Comparison of ENCODE assay signal across 8 cellular contexts in genomic region chr17:75633484-75634375, GRCh38. TPM values are rescaled to one million over a fixed set of nuclear protein-coding genes. Genes with fewer than 3 reads are reported as not detected.
DNase-seq lines count a peak whose midpoint lies in the region; ATAC-seq, FAIRE-seq and TF ChIP-seq lines count a peak whose summit lies in the region.

No MANE protein-coding gene starts in this region.

- CTCF ChIA-PET in A549 (lab: Yijun Ruan, JAX): interaction anchor here (0.6 to 51.3 kb wide), 66 partner anchors 1 to 372 kb away, joined by 3 to 2254 read pairs (median 5); partner anchors contain the start of genes GALK1, GGA3, ITGB4 and LLGL2

- H3K4me2 ChIP-seq in A549 (peak overlapping the region; percentile 64), GM23248 (ENCODE audit: unreplicated experiment) (peak overlapping the region; percentile 60)

- H3K36me3 ChIP-seq in GM23248 (ENCODE audit: low read depth): no peaks in the 10 kb centered on the region

- H3F3A ChIP-seq in GM23248 (ENCODE audit: insufficient read depth): 0 out of 2 replicates have a peak, but pooled peaks cover 4% of the 10 kb centered on the region

- 27% methylated on average over 26 of the region's 28 CpGs for WGBS in A549 (ENCODE audit: missing lambda C conversion rate)
- 7 to 8% methylated on average over 27 to 28 of the region's 28 CpGs for WGBS in GM23248 (ENCODE audit: low coverage in 1 of 2, low lambda C conversion rate in 2 of 2, missing lambda C conversion rate in 2 of 2), 2 experiments

- H2AFZ ChIP-seq in GM23248: peak overlapping the region; percentile 61

- in situ Hi-C loops in GM23248 (cut with MboI): no loop called here

- H3K4me3 ChIP-seq in A549 (no peak overlapping the region), GM23248 (no peak overlapping the region)

- no peaks in the 10 kb centered on the region for H3K9me3 ChIP-seq in A549
- H3K9me3 ChIP-seq in GM23248 (ENCODE audit: low read depth): no peaks in the 10 kb centered on the region

- DNase-seq in A549 (ENCODE audit: low read depth in 1 of 2, low spot score in 1 of 2): peak; percentile 90 to 98
- DNase-seq in GM23248: peak; percentile 96
- DNase-seq in NCI-H2196 treated with DMSO at 0.1 percent for 48 hours (lab: John Stamatoyannopoulos, UW; ENCODE audit: unreplicated experiment): peak; percentile 80
- peak; percentile 33 to 36 for DNase-seq in activated CD4-positive, alpha-beta T cell treated with anti-CD3 and anti-CD28 coated beads for 24 hours (ENCODE audit: low read depth in 2 of 2)
- DNase-seq in dermis microvascular lymphatic vessel endothelial cell (ENCODE audit: low read depth in 2 of 2): peak; percentile 65 to 88
- DNase-seq in left kidney (ENCODE audit: low read depth, low spot score): peak; percentile 99
- peak; percentile 50 to 67 for DNase-seq in stimulated activated CD4-positive, alpha-beta T cell treated with anti-CD3 and anti-CD28 coated beads, Interleukin-2, amount 100 ng/mL, for 24 hours
- no peak for DNase-seq in NK-92 (lab: John Stamatoyannopoulos, UW; ENCODE audit: unreplicated experiment)

- peak; percentile 57 to 58 for TF ChIP-seq RAD21 in A549 (conservative IDR thresholded peaks at IDR 0.05 in 1 of 2, IDR thresholded peaks at IDR 0.05 in 1 of 2)

- TF ChIP-seq CTCF in A549 (IDR thresholded peaks at IDR 0.05): peak; percentile 71

- ATAC-seq in A549: peak; percentile 70 to 83

- peak overlapping the region; percentile 53 for H3K9ac ChIP-seq in GM23248

- H3K27me3 ChIP-seq in GM23248 (replicated peaks; ENCODE audit: insufficient read depth): no peaks in the 10 kb centered on the region

- H3K27ac ChIP-seq in A549 (peak overlapping the region; percentile 56 to 86), GM23248 (peak overlapping the region; percentile 73)

- POLR2A ChIA-PET in A549 (lab: Yijun Ruan, JAX): interaction anchor here (0.6 to 2.0 kb wide), 9 partner anchors 9 to 146 kb away, joined by 3 to 7 read pairs (median 4); partner anchors contain the start of genes RECQL5 and SAP30BP

- TF ChIP-seq EP300 in A549 (IDR thresholded peaks at IDR 0.05): no peak

- H4K20me1 ChIP-seq in GM23248 (ENCODE audit: insufficient read depth): no peaks in the 10 kb centered on the region

- TF ChIP-seq POLR2A in A549 (IDR thresholded peaks at IDR 0.05; ENCODE audit: low read length): no peak

- no peaks in the 10 kb centered on the region for H3K9me2 ChIP-seq in GM23248 (ENCODE audit: insufficient read depth)

- H3K79me2 ChIP-seq in GM23248 (ENCODE audit: insufficient read depth): no peaks in the 10 kb centered on the region

- H3K4me1 ChIP-seq in A549 (peaks cover 19% of the 10 kb centered on the region), GM23248 (ENCODE audit: insufficient read depth) (peaks cover 13% of the 10 kb centered on the region)

- FAIRE-seq in A549 (lab: Jason Lieb, UNC): peak; percentile 84

TF ChIP-seq in A549, 52 proteins besides CTCF, POLR2A, EP300 and RAD21:
- TF ChIP-seq ZSCAN20 (CRISPR knock-in tag; IDR thresholded peaks at IDR 0.05): no peak
- peak in 1 of 2 experiments; percentile 13; a peak in 1 of 5 replicates for TF ChIP-seq JUN (IDR thresholded peaks at IDR 0.05)
- TF ChIP-seq EHMT2 (IDR thresholded peaks at IDR 0.05; ENCODE audit: low read depth): no peak
- peak; percentile 22; the same call in 1 of the 2 replicates for TF ChIP-seq MAX (IDR thresholded peaks at IDR 0.05)
- no peak for TF ChIP-seq FOXS1 (CRISPR knock-in tag; IDR thresholded peaks at IDR 0.05)
- TF ChIP-seq RCOR1 (IDR thresholded peaks at IDR 0.05; ENCODE audit: low read depth, low read length): no peak
- peak; percentile 64 for TF ChIP-seq SMC3 (IDR thresholded peaks at IDR 0.05)
- 0 out of 2 replicates have a peak, but pooled peaks have one; percentile 10 for TF ChIP-seq GATA3 (IDR thresholded peaks at IDR 0.05; ENCODE audit: borderline replicate concordance)
- no peak for TF ChIP-seq HES2 (IDR thresholded peaks at IDR 0.05)
- TF ChIP-seq FOSB (CRISPR knock-in tag; IDR thresholded peaks at IDR 0.05): no peak
- TF ChIP-seq ESRRA (IDR thresholded peaks at IDR 0.05; ENCODE audit: borderline replicate concordance, low read length): peak; percentile 70; the same call in 1 of the 2 replicates
- no peak for TF ChIP-seq HOXA7 (CRISPR knock-in tag; IDR thresholded peaks at IDR 0.05)
- no peak for TF ChIP-seq FOSL2 (IDR thresholded peaks at IDR 0.05)
- TF ChIP-seq FOSL2 (CRISPR knock-in tag; IDR thresholded peaks at IDR 0.05): no peak
TF ChIP-seq in A549: peak in this region for 5.

RNA-seq across cellular contexts. Expression of gene SMIM5, which starts 0.5 kb away (rescaled TPM):
- polyA plus RNA-seq in A549 (2011; rRNA removed): 0.25 and 0.30 TPM in 2 replicates
- polyA plus RNA-seq in A549 (2012; cell fraction: cytosol; rRNA removed): 0.10 and 0.25 TPM in 2 replicates
- polyA plus RNA-seq in A549 (2012; cell fraction: nucleus; rRNA removed): 0.86 and 0.97 TPM in 2 replicates
- 0.15 to 0.33 TPM (median 0.20 TPM) in 3 replicates for polyA plus RNA-seq in A549 (2017; fragmentation: RNase III; extraction: RNeasy Plus Mini Kit Qiagen cat#74134 plus additional on column Dnase treatment)
- polyA minus RNA-seq in A549 (2011; rRNA and poly(A)+ RNA removed): 0.19 and 0.21 TPM in 2 replicates
- not detected in 2 replicates for total RNA-seq in GM23248 (2014; rRNA removed; shearing (Covaris generic))
- 0.08 and 0.16 TPM in 2 replicates for polyA plus RNA-seq in GM23248 (2016; fragmentation: Nextera tagmentation; extraction: Ambion mirVana)
- total RNA-seq in dermis microvascular lymphatic vessel endothelial cell: under 0.01 TPM in 1 of 2 replicates, not detected in the other

RNA-seq across cellular contexts. Expression of gene RECQL5, which starts 33.2 kb away (rescaled TPM):
- polyA plus RNA-seq in A549 (2011; rRNA removed) (22.7 and 29.2 TPM in 2 replicates), A549 (2017; fragmentation: RNase III; extraction: RNeasy Plus Mini Kit Qiagen cat#74134 plus additional on column Dnase treatment) (37.3 to 42.5 TPM (median 39.9 TPM) in 3 replicates), GM23248 (2016; fragmentation: Nextera tagmentation; extraction: Ambion mirVana) (14.3 and 20.9 TPM in 2 replicates)
- 17.7 and 21.4 TPM in 2 replicates for polyA plus RNA-seq in A549 (2012; cell fraction: cytosol; rRNA removed)
- polyA plus RNA-seq in A549 (2012; cell fraction: nucleus; rRNA removed): 159 and 161 TPM in 2 replicates
- polyA minus RNA-seq in A549 (2011; rRNA and poly(A)+ RNA removed): 48.5 and 52.7 TPM in 2 replicates
- 12.8 and 21.4 TPM in 2 replicates for total RNA-seq in GM23248 (2014; rRNA removed; shearing (Covaris generic))
- total RNA-seq in dermis microvascular lymphatic vessel endothelial cell: 11.2 and 11.5 TPM in 2 replicates

RNA-seq across cellular contexts. Expression of gene SAP30BP, which starts 33.4 kb away (rescaled TPM):
- polyA plus RNA-seq in A549 (2011; rRNA removed) (76.3 and 103 TPM in 2 replicates), A549 (2017; fragmentation: RNase III; extraction: RNeasy Plus Mini Kit Qiagen cat#74134 plus additional on column Dnase treatment) (125 to 139 TPM (median 136 TPM) in 3 replicates), GM23248 (2016; fragmentation: Nextera tagmentation; extraction: Ambion mirVana) (93.1 and 99.1 TPM in 2 replicates)
- 97.6 and 108 TPM in 2 replicates for polyA plus RNA-seq in A549 (2012; cell fraction: cytosol; rRNA removed)
- 186 and 190 TPM in 2 replicates for polyA plus RNA-seq in A549 (2012; cell fraction: nucleus; rRNA removed)
- polyA minus RNA-seq in A549 (2011; rRNA and poly(A)+ RNA removed): 63.9 and 67.1 TPM in 2 replicates
- 60.8 and 93.7 TPM in 2 replicates for total RNA-seq in GM23248 (2014; rRNA removed; shearing (Covaris generic))
- total RNA-seq in dermis microvascular lymphatic vessel endothelial cell: 41.2 and 44.9 TPM in 2 replicates

RNA-seq across cellular contexts. Expression of gene MYO15B, which starts 46.1 kb away (rescaled TPM):
- polyA plus RNA-seq in A549 (2011; rRNA removed) (12.4 and 17.7 TPM in 2 replicates), A549 (2017; fragmentation: RNase III; extraction: RNeasy Plus Mini Kit Qiagen cat#74134 plus additional on column Dnase treatment) (27.4 to 33.9 TPM (median 33.5 TPM) in 3 replicates), GM23248 (2016; fragmentation: Nextera tagmentation; extraction: Ambion mirVana) (0.65 and 1.3 TPM in 2 replicates)
- 14.1 and 16.2 TPM in 2 replicates for polyA plus RNA-seq in A549 (2012; cell fraction: cytosol; rRNA removed)
- 120 and 145 TPM in 2 replicates for polyA plus RNA-seq in A549 (2012; cell fraction: nucleus; rRNA removed)
- 21.2 and 21.5 TPM in 2 replicates for polyA minus RNA-seq in A549 (2011; rRNA and poly(A)+ RNA removed)
- 5.8 and 7.2 TPM in 2 replicates for total RNA-seq in GM23248 (2014; rRNA removed; shearing (Covaris generic))
- 5.3 and 12.3 TPM in 2 replicates for total RNA-seq in dermis microvascular lymphatic vessel endothelial cell
